ENCODE assay signal across 9 cellular contexts in genomic region chr5:14364576-14365472, GRCh38.
DNase-seq lines count a peak whose midpoint lies in the region; ATAC-seq lines count a peak whose summit lies in the region.
"Had no signal": no experiment of that assay in that cellular context is flagged by ENCODE, and none has a peak within 500 bp of the region (broad histone marks: within the 10 kb centered on the region; RNA-seq: fewer than 3 reads in every experiment).

No MANE protein-coding gene starts in this region.

- H3K4me3 Mint-ChIP-seq in activated CD4-positive, alpha-beta memory T cell treated with anti-CD3 and anti-CD28 coated beads, Interleukin-2, amount 10 ng/mL, durations not matched to agents 7 days and 5 days, result no peak overlapping the region
- H3K4me3 Mint-ChIP-seq in naive thymus-derived CD4-positive, alpha-beta T cell, result peak overlapping the region in 1 of 10 donors; percentile 48

- no peak for ATAC-seq in HG03439 (IDR thresholded peaks at IDR 0.05; ENCODE audit: unreplicated experiment)
- no peak for ATAC-seq in naive thymus-derived CD4-positive, alpha-beta T cell

- no peaks in the 10 kb centered on the region for H3K9me3 ChIP-seq in naive thymus-derived CD4-positive, alpha-beta T cell (ENCODE audit: control insufficient read depth in 2 of 3, low read length in 3 of 3)
- H3K9me3 ChIP-seq: upper lobe of left lung had no signal

- H3K4me3 ChIP-seq in naive thymus-derived CD4-positive, alpha-beta T cell (ENCODE audit: low read length), result no peak overlapping the region
- H3K4me3 ChIP-seq: upper lobe of left lung had no signal

- peaks cover 51% of the 10 kb centered on the region for H3K4me1 Mint-ChIP-seq in activated CD4-positive, alpha-beta memory T cell treated with anti-CD3 and anti-CD28 coated beads, Interleukin-2, amount 10 ng/mL, durations not matched to agents 7 days and 5 days
- H3K4me1 Mint-ChIP-seq in naive thymus-derived CD4-positive, alpha-beta T cell, result peaks cover 17 to 55% (median 28%) of the 10 kb centered on the region in 7 donors

- peaks cover 9 to 12% of the 10 kb centered on the region in 2 donors for H3K4me1 ChIP-seq in naive thymus-derived CD4-positive, alpha-beta T cell (ENCODE audit: control insufficient read depth in 2 of 2, insufficient read depth in 2 of 2, low read length in 2 of 2)
- H3K4me1 ChIP-seq: upper lobe of left lung had no signal

- H3K27me3 ChIP-seq in naive thymus-derived CD4-positive, alpha-beta T cell (ENCODE audit: control insufficient read depth in 2 of 2, insufficient read depth in 2 of 2, low read length in 2 of 2), result no peaks in the 10 kb centered on the region
- H3K27me3 ChIP-seq: upper lobe of left lung had no signal

- peaks cover 2% of the 10 kb centered on the region for H3K27me3 Mint-ChIP-seq in activated CD4-positive, alpha-beta memory T cell treated with anti-CD3 and anti-CD28 coated beads, Interleukin-2, amount 10 ng/mL, durations not matched to agents 7 days and 5 days
- H3K27me3 Mint-ChIP-seq in naive thymus-derived CD4-positive, alpha-beta T cell, result no peaks in the 10 kb centered on the region

- H3K36me3 Mint-ChIP-seq in activated CD4-positive, alpha-beta memory T cell treated with anti-CD3 and anti-CD28 coated beads, Interleukin-2, amount 10 ng/mL, durations not matched to agents 7 days and 5 days (ENCODE audit: low read depth), result no peaks in the 10 kb centered on the region
- H3K36me3 Mint-ChIP-seq in naive thymus-derived CD4-positive, alpha-beta T cell, result peaks cover 0 to 2% (median 0%) of the 10 kb centered on the region in 5 donors

- no peaks in the 10 kb centered on the region for H3K36me3 ChIP-seq in naive thymus-derived CD4-positive, alpha-beta T cell (ENCODE audit: control insufficient read depth in 2 of 3, insufficient read depth in 3 of 3, low read length in 3 of 3)

- H3K27ac ChIP-seq in naive thymus-derived CD4-positive, alpha-beta T cell (ENCODE audit: low read depth, low read length), result no peak overlapping the region
- H3K27ac ChIP-seq: upper lobe of left lung had no signal

- no peaks in the 10 kb centered on the region for H3K9me3 Mint-ChIP-seq in activated CD4-positive, alpha-beta memory T cell treated with anti-CD3 and anti-CD28 coated beads, Interleukin-2, amount 10 ng/mL, durations not matched to agents 7 days and 5 days
- H3K9me3 Mint-ChIP-seq in naive thymus-derived CD4-positive, alpha-beta T cell, result peaks cover 0 to 1% (median 0%) of the 10 kb centered on the region in 11 donors

- POLR2A ChIA-PET in activated CD4-positive, alpha-beta memory T cell treated with anti-CD3 and anti-CD28 coated beads, Interleukin-2, amount 10 ng/mL, durations not matched to agents 7 days and 5 days (lab: Charles Lee), result interaction anchor here (0.8 to 3.5 kb wide), 10 partner anchors 13 to 445 kb away, joined by 3 to 26 read pairs (median 10); partner anchors contain the start of genes OTULIN and OTULINL
- POLR2A ChIA-PET in naive thymus-derived CD4-positive, alpha-beta T cell (lab: Charles Lee), result no interaction called here

- intact Hi-C loops in naive thymus-derived CD4-positive, alpha-beta T cell (cut with micrococcal nuclease), result loop anchor here (1.0 to 5.0 kb wide), 5 partner anchors 34 to 649 kb away; partner anchors contain the start of gene ANKH (in 1 of the 2)

- peak overlapping the region; percentile 59 for H3K27ac Mint-ChIP-seq in activated CD4-positive, alpha-beta memory T cell treated with anti-CD3 and anti-CD28 coated beads, Interleukin-2, amount 10 ng/mL, durations not matched to agents 7 days and 5 days
- peak overlapping the region in 4 of 9 donors; percentile 13 to 73 (median 46) for H3K27ac Mint-ChIP-seq in naive thymus-derived CD4-positive, alpha-beta T cell

- CTCF ChIA-PET in activated CD4-positive, alpha-beta memory T cell treated with anti-CD3 and anti-CD28 coated beads, Interleukin-2, amount 10 ng/mL, durations not matched to agents 7 days and 5 days (lab: Charles Lee), result interaction anchor here (0.7 to 10.8 kb wide), 20 partner anchors 8 to 653 kb away, joined by 3 to 214 read pairs (median 5); no protein-coding TSS in a partner anchor
- CTCF ChIA-PET in naive thymus-derived CD4-positive, alpha-beta T cell (lab: Charles Lee), result interaction anchor here (0.7 to 7.8 kb wide), 9 partner anchors 18 to 637 kb away, joined by 3 to 124 read pairs (median 4); no protein-coding TSS in a partner anchor

- peak; percentile 53 for DNase-seq in COR-L47 (lab: John Stamatoyannopoulos, UW)
- DNase-seq in HuH-7.5 (ENCODE audit: low spot score), result peak; percentile 34
- DNase-seq in activated CD4-positive, alpha-beta memory T cell treated with anti-CD3 and anti-CD28 coated beads, Interleukin-2, amount 10 ng/mL, durations not matched to agents 7 days and 5 days, result peak; percentile 24
- peak; percentile 37 for DNase-seq in kidney tubule cell (ENCODE audit: low spot score)
- no peak for DNase-seq in Ammon's horn (ENCODE audit: low spot score)
- DNase-seq in NCI-H1436 (lab: John Stamatoyannopoulos, UW), result no peak
- no peak for DNase-seq in naive thymus-derived CD4-positive, alpha-beta T cell
- DNase-seq: upper lobe of left lung had no signal

Comparison
In these comparisons a context has a peak if more than half of its experiments do, and no peak if none do; other contexts are left out.
1. DNase-seq: peak in COR-L47 (single experiment), HuH-7.5 (single experiment), activated CD4-positive, alpha-beta memory T cell treated with anti-CD3 and anti-CD28 coated beads, Interleukin-2, amount 10 ng/mL, durations not matched to agents 7 days and 5 days (single experiment) and kidney tubule cell (single experiment); none in Ammon's horn (single experiment), NCI-H1436 (single experiment) and naive thymus-derived CD4-positive, alpha-beta T cell (0 of 9).